Comparison of ENCODE assay signal across 7 cellular contexts in the genomic region with DNA sequence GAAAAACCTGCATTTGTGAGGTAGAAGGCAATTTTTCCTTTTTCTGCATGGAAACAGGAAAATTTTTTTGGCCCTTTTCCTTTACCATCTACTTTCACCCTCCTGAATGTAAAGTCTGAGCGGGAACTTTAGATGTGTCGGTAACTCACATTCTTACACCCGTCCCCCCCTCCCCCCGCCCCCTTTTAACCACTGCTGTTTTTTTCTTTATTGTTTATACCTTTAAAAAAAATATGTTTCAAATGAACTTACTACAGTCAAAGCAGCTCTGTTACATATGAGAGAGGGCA. TPM values are rescaled to one million over a fixed set of nuclear protein-coding genes. Genes with fewer than 3 reads are reported as not detected.
DNase-seq lines count a peak whose midpoint lies in the region; ATAC-seq and TF ChIP-seq lines count a peak whose summit lies in the region.

No MANE protein-coding gene starts in this region.

- no peak overlapping the region for H3T11ph ChIP-seq in H9 (ENCODE audit: low read length)

- H3K18ac ChIP-seq in H9 (ENCODE audit: insufficient read length, low read depth, low read length), result no peak overlapping the region

- H4K5ac ChIP-seq in H9 (ENCODE audit: insufficient read length, low read depth, low read length), result no peak overlapping the region

- H3K36me3 ChIP-seq in SJCRH30, result no peaks in the 10 kb centered on the region
- H3K36me3 ChIP-seq in gastroesophageal sphincter, result no peaks in the 10 kb centered on the region

- ATAC-seq in gastroesophageal sphincter, result no peak

- TF ChIP-seq POLR2A in gastroesophageal sphincter (IDR thresholded peaks at IDR 0.05), result no peak

- H3K27ac Mint-ChIP-seq in H9, result peak overlapping the region in 2 of 3 experiments; percentile 68 to 88; a peak in 3 of 7 replicates

- no peak overlapping the region for H3K23ac ChIP-seq in H9 (ENCODE audit: insufficient read length, low read depth, low read length)

- H3K27me3 Mint-ChIP-seq in H9 (ENCODE audit: low read depth), result peaks cover 61% of the 10 kb centered on the region

- TF ChIP-seq EP300 in gastroesophageal sphincter (IDR thresholded peaks at IDR 0.05), result no peak

- H3K4me1 ChIP-seq in H9 (ENCODE audit: insufficient read depth, low read length), result peaks cover 27% of the 10 kb centered on the region
- H3K4me1 ChIP-seq in SJCRH30, result peaks cover 45% of the 10 kb centered on the region
- peaks cover 2 to 85% (median 38%) of the 10 kb centered on the region in 3 donors for H3K4me1 ChIP-seq in gastroesophageal sphincter

- H2BK12ac ChIP-seq in H9 (ENCODE audit: insufficient read length, low read depth, low read length), result no peak overlapping the region

- peaks cover 65 to 73% of the 10 kb centered on the region in 2 experiments for H3K4me1 Mint-ChIP-seq in H9

- no peak overlapping the region for H2BK5ac ChIP-seq in H9 (ENCODE audit: insufficient read length, low read length)

- H4K91ac ChIP-seq in H9 (ENCODE audit: insufficient read length, low read depth, low read length), result no peak overlapping the region

- no peak overlapping the region for H2AFZ ChIP-seq in H9 (ENCODE audit: low read length)

- peaks cover 9 to 18% (median 16%) of the 10 kb centered on the region in 3 experiments for H3K36me3 Mint-ChIP-seq in H9 (ENCODE audit: insufficient read depth in 1 of 3, low read depth in 3 of 3)

- TF ChIP-seq CTCF in H9 (conservative IDR thresholded peaks at IDR 0.05) (no peak), gastroesophageal sphincter (IDR thresholded peaks at IDR 0.05) (no peak)

- H3K79me2 ChIP-seq in H9 (ENCODE audit: insufficient read depth, low read length), result no peaks in the 10 kb centered on the region

- H3K4ac ChIP-seq in H9 (ENCODE audit: low read depth, low read length), result no peak overlapping the region

- no CpG with 5 or more reads among the region's 4 CpGs for WGBS in H9 (ENCODE audit: extremely low coverage, insufficient read length, low lambda C conversion rate)
- 0% methylated on average over 4 of the region's 4 CpGs for WGBS in gastroesophageal sphincter (ENCODE audit: low coverage in 1 of 2), 2 donors

- no peak overlapping the region for H4K8ac ChIP-seq in H9 (replicated peaks; ENCODE audit: insufficient read length, low read depth, low read length)

- H3K14ac ChIP-seq in H9 (ENCODE audit: insufficient read depth, low read length), result no peak overlapping the region

- no peak overlapping the region for H2AK5ac ChIP-seq in H9 (ENCODE audit: insufficient read length, low read length)

- H3K9ac ChIP-seq in H9 (ENCODE audit: extremely low read depth, insufficient read length, low read length), result peak overlapping the region; percentile 64

- H3K4me2 ChIP-seq in H9 (ENCODE audit: insufficient read depth, insufficient read length, low read length), result peak overlapping the region; percentile 92

- no peak overlapping the region for H2BK20ac ChIP-seq in H9 (ENCODE audit: low read depth, low read length, poor library complexity, severe bottlenecking)

- H3K4me3 ChIP-seq in SJCRH30, result peak overlapping the region; percentile 67
- H3K4me3 ChIP-seq in gastroesophageal sphincter, result peak overlapping the region; percentile 42 to 70
- H3K4me3 ChIP-seq in skin epidermis, result peak overlapping the region; percentile 39 to 66 (median 56)

- peaks cover 24% of the 10 kb centered on the region for H3K23me2 ChIP-seq in H9 (ENCODE audit: insufficient read length, low read depth, low read length, poor library complexity, severe bottlenecking)

- H3K9me3 Mint-ChIP-seq in H9, result no peaks in the 10 kb centered on the region; a peak in 2 of 5 replicates

- no peak overlapping the region for H3K56ac ChIP-seq in H9 (ENCODE audit: insufficient read length, low read depth, low read length)

- no peak overlapping the region for H2BK120ac ChIP-seq in H9 (ENCODE audit: low read depth, low read length, poor library complexity, severe bottlenecking)

- DNase-seq in H9 (no peak), SJCRH30 (no peak), cerebellum (ENCODE audit: low spot score) (no peak), GM19240 (ENCODE audit: insufficient read length, low spot score) (no peak), medulla oblongata (ENCODE audit: extremely low spot score) (no peak)

- H4K20me1 ChIP-seq in H9 (ENCODE audit: control insufficient read depth, insufficient read depth, insufficient read length), result no peaks in the 10 kb centered on the region

- H3K27ac ChIP-seq in H9 (ENCODE audit: insufficient read length, low read depth, low read length) (no peak overlapping the region), SJCRH30 (peak overlapping the region; percentile 99), gastroesophageal sphincter (peak overlapping the region; percentile 66 to 98 (median 93)), skin epidermis (peak overlapping the region in 18 of 21 experiments; percentile 63 to 91 (median 86))

- H3K9me3 ChIP-seq in H9 (ENCODE audit: control insufficient read depth, low read depth, low read length) (no peaks in the 10 kb centered on the region), SJCRH30 (replicated peaks) (no peaks in the 10 kb centered on the region), gastroesophageal sphincter (no peaks in the 10 kb centered on the region)

- H3K4me3 Mint-ChIP-seq in H9, result peak overlapping the region; percentile 84 to 94

- H3K27me3 ChIP-seq in H9 (ENCODE audit: insufficient read depth, low read length), result no peaks in the 10 kb centered on the region; the same call in 1 of the 2 replicates
- no peaks in the 10 kb centered on the region for H3K27me3 ChIP-seq in SJCRH30
- H3K27me3 ChIP-seq in gastroesophageal sphincter, result no peaks in the 10 kb centered on the region

- H3K79me1 ChIP-seq in H9 (ENCODE audit: insufficient read depth, low read depth, low read length, poor library complexity, severe bottlenecking), result no peaks in the 10 kb centered on the region

- H2BK15ac ChIP-seq in H9 (ENCODE audit: low read depth, low read length), result no peak overlapping the region

RNA-seq across cellular contexts. Expression of a gene that starts 0.5 kb away (rescaled TPM):
- total RNA-seq in H9 (2021) (23.2 and 23.3 TPM in 2 replicates), gastroesophageal sphincter (10 to 100 TPM in 3 of 4 donors, 1 to 10 TPM in 1; 9.6 to 31.5 (median 15.4) TPM), cerebellum (14.3 TPM)
- 18.7 and 21.6 TPM in 2 replicates for total RNA-seq in SJCRH30 (2014; rRNA removed; shearing (Covaris generic))
